In genomic region chr17:17169396-17169795, GRCh38 we compare ENCODE assay signal across 20 cellular contexts. TPM values are rescaled to one million over a fixed set of nuclear protein-coding genes. Genes with fewer than 3 reads are reported as not detected.
DNase-seq lines count a peak whose midpoint lies in the region; ATAC-seq and TF ChIP-seq lines count a peak whose summit lies in the region.
"Had no signal": no experiment of that assay in that cellular context is flagged by ENCODE, and none has a peak within 500 bp of the region (broad histone marks: within the 10 kb centered on the region; RNA-seq: fewer than 3 reads in every experiment).

No MANE protein-coding gene starts in this region.

- intact Hi-C loops in activated CD8-positive, alpha-beta T cell treated with anti-CD3 and anti-CD28 coated beads for 36 hours (cut with micrococcal nuclease): no loop called here
- intact Hi-C loops in CD4-positive, alpha-beta T cell (cut with DNase I, micrococcal nuclease): no loop called here

- no peaks in the 10 kb centered on the region for H3K27me3 ChIP-seq in CD4-positive, alpha-beta T cell (ENCODE audit: control insufficient read depth, insufficient read depth, low read length)

- H3K27ac Mint-ChIP-seq in activated CD8-positive, alpha-beta T cell treated with anti-CD3 and anti-CD28 coated beads, Interleukin-2, amount 10 ng/mL, durations not matched to agents 7 days and 5 days: peak overlapping the region; percentile 49
- no peak overlapping the region for H3K27ac Mint-ChIP-seq in activated CD8-positive, alpha-beta T cell treated with anti-CD3 and anti-CD28 coated beads for 36 hours
- peak overlapping the region; percentile 99 for H3K27ac Mint-ChIP-seq in CD4-positive, alpha-beta T cell
- peak overlapping the region; percentile 80 for H3K27ac Mint-ChIP-seq in T-helper 17 cell
- H3K27ac Mint-ChIP-seq in naive thymus-derived CD8-positive, alpha-beta T cell: peak overlapping the region in 6 of 10 donors; percentile 28 to 52 (median 34)

- H3K27ac ChIP-seq in CD4-positive, alpha-beta T cell (ENCODE audit: low read depth, low read length): no peak overlapping the region

- H3K36me3 Mint-ChIP-seq in activated CD8-positive, alpha-beta T cell treated with anti-CD3 and anti-CD28 coated beads, Interleukin-2, amount 10 ng/mL, durations not matched to agents 7 days and 5 days (ENCODE audit: low read depth): peaks cover 56% of the 10 kb centered on the region
- peaks cover 16% of the 10 kb centered on the region for H3K36me3 Mint-ChIP-seq in activated CD8-positive, alpha-beta T cell treated with anti-CD3 and anti-CD28 coated beads for 36 hours (ENCODE audit: low read depth)
- peaks cover 82% of the 10 kb centered on the region for H3K36me3 Mint-ChIP-seq in CD4-positive, alpha-beta T cell (ENCODE audit: low read depth)
- H3K36me3 Mint-ChIP-seq in T-helper 17 cell (ENCODE audit: low read depth): peaks cover 7% of the 10 kb centered on the region
- H3K36me3 Mint-ChIP-seq in naive thymus-derived CD8-positive, alpha-beta T cell: peaks cover 0 to 64% (median 23%) of the 10 kb centered on the region in 3 donors

- TF ChIP-seq CTCF in activated CD8-positive, alpha-beta T cell treated with anti-CD3 and anti-CD28 coated beads for 36 hours (IDR thresholded peaks at IDR 0.05): no peak
- no peak for TF ChIP-seq CTCF in CD4-positive, alpha-beta T cell (IDR thresholded peaks at IDR 0.05)
- no peak for TF ChIP-seq CTCF in GM10266 (IDR thresholded peaks at IDR 0.05; ENCODE audit: control insufficient read depth, insufficient read depth, low read depth, missing control alignments)

- POLR2A ChIA-PET in activated CD8-positive, alpha-beta T cell treated with anti-CD3 and anti-CD28 coated beads, Interleukin-2, amount 10 ng/mL, durations not matched to agents 7 days and 5 days (lab: Charles Lee): interaction anchor here (1.5 kb wide), 1 partner anchor 8 kb away, joined by 3 read pairs; no protein-coding TSS in a partner anchor
- POLR2A ChIA-PET in activated CD8-positive, alpha-beta T cell treated with anti-CD3 and anti-CD28 coated beads for 36 hours (lab: Charles Lee): no interaction called here
- POLR2A ChIA-PET in CD4-positive, alpha-beta T cell (lab: Charles Lee): interaction anchor here (0.8 to 1.5 kb wide), 2 partner anchors 36 to 41 kb away, joined by 3 to 4 read pairs; no protein-coding TSS in a partner anchor
- POLR2A ChIA-PET in naive thymus-derived CD8-positive, alpha-beta T cell (lab: Charles Lee): interaction anchor here (0.6 to 0.9 kb wide), 2 partner anchors 9 to 242 kb away, joined by 3 to 4 read pairs; no protein-coding TSS in a partner anchor

- CTCF ChIA-PET in activated CD8-positive, alpha-beta T cell treated with anti-CD3 and anti-CD28 coated beads, Interleukin-2, amount 10 ng/mL, durations not matched to agents 7 days and 5 days (lab: Charles Lee): interaction anchor here (0.9 kb wide), 1 partner anchor 13 kb away, joined by 3 read pairs; no protein-coding TSS in a partner anchor
- CTCF ChIA-PET in activated CD8-positive, alpha-beta T cell treated with anti-CD3 and anti-CD28 coated beads for 36 hours (lab: Charles Lee): interaction anchor here (0.9 to 1.2 kb wide), 3 partner anchors 8 to 28 kb away, joined by 3 to 5 read pairs (median 4); no protein-coding TSS in a partner anchor
- CTCF ChIA-PET in CD4-positive, alpha-beta T cell (lab: Charles Lee): no interaction called here

- DNase-seq in activated CD8-positive, alpha-beta T cell treated with anti-CD3 and anti-CD28 coated beads, Interleukin-2, amount 10 ng/mL, durations not matched to agents 7 days and 5 days: no peak
- DNase-seq in activated CD8-positive, alpha-beta T cell treated with anti-CD3 and anti-CD28 coated beads for 36 hours: no peak
- DNase-seq in CD4-positive, alpha-beta T cell: no peak
- DNase-seq in T-helper 17 cell: no peak
- DNase-seq in naive thymus-derived CD8-positive, alpha-beta T cell: no peak
- no peak for DNase-seq in NCI-H1105 (lab: John Stamatoyannopoulos, UW)
- no peak for DNase-seq in GM10266 (ENCODE audit: extremely low spot score)
- DNase-seq in hypothalamus (lab: John Stamatoyannopoulos, UW): no peak
- DNase-seq: 8988T, Caco-2, GOT3, HFFc6, KBM-7, MV-4-11, NCI-H2029, NCI-H526 treated with DMSO at 0.1 percent for 48 hours, RPMI8226, SHP77 had no signal

- H3K4me3 Mint-ChIP-seq in activated CD8-positive, alpha-beta T cell treated with anti-CD3 and anti-CD28 coated beads, Interleukin-2, amount 10 ng/mL, durations not matched to agents 7 days and 5 days: no peak overlapping the region
- no peak overlapping the region for H3K4me3 Mint-ChIP-seq in activated CD8-positive, alpha-beta T cell treated with anti-CD3 and anti-CD28 coated beads for 36 hours
- H3K4me3 Mint-ChIP-seq in CD4-positive, alpha-beta T cell: no peak overlapping the region
- peak overlapping the region; percentile 25 for H3K4me3 Mint-ChIP-seq in T-helper 17 cell
- no peak overlapping the region for H3K4me3 Mint-ChIP-seq in naive thymus-derived CD8-positive, alpha-beta T cell
- H3K4me3 Mint-ChIP-seq: HFFc6 had no signal

- H3K9me3 Mint-ChIP-seq in activated CD8-positive, alpha-beta T cell treated with anti-CD3 and anti-CD28 coated beads, Interleukin-2, amount 10 ng/mL, durations not matched to agents 7 days and 5 days (ENCODE audit: insufficient read depth): no peaks in the 10 kb centered on the region
- H3K9me3 Mint-ChIP-seq in activated CD8-positive, alpha-beta T cell treated with anti-CD3 and anti-CD28 coated beads for 36 hours: no peaks in the 10 kb centered on the region
- no peaks in the 10 kb centered on the region for H3K9me3 Mint-ChIP-seq in CD4-positive, alpha-beta T cell
- H3K9me3 Mint-ChIP-seq in naive thymus-derived CD8-positive, alpha-beta T cell: no peaks in the 10 kb centered on the region
- H3K9me3 Mint-ChIP-seq: HFFc6 had no signal

- no peak for ATAC-seq in activated CD8-positive, alpha-beta T cell treated with anti-CD3 and anti-CD28 coated beads, Interleukin-2, amount 10 ng/mL, durations not matched to agents 7 days and 5 days
- ATAC-seq in activated CD8-positive, alpha-beta T cell treated with anti-CD3 and anti-CD28 coated beads for 36 hours: no peak
- no peak for ATAC-seq in CD4-positive, alpha-beta T cell (ENCODE audit: poor library complexity)
- ATAC-seq in T-helper 17 cell: no peak
- ATAC-seq in naive thymus-derived CD8-positive, alpha-beta T cell: no peak
- ATAC-seq: GM12878 had no signal

- no peaks in the 10 kb centered on the region for H3K9me3 ChIP-seq in CD4-positive, alpha-beta T cell (ENCODE audit: control insufficient read depth, low read length)
- no peaks in the 10 kb centered on the region for H3K9me3 ChIP-seq in T-helper 17 cell (ENCODE audit: control insufficient read depth, low read length, poor library complexity, severe bottlenecking)
- H3K9me3 ChIP-seq: Caco-2, HAP-1 had no signal

- no peaks in the 10 kb centered on the region for H3K27me3 Mint-ChIP-seq in activated CD8-positive, alpha-beta T cell treated with anti-CD3 and anti-CD28 coated beads, Interleukin-2, amount 10 ng/mL, durations not matched to agents 7 days and 5 days (ENCODE audit: low read depth)
- no peaks in the 10 kb centered on the region for H3K27me3 Mint-ChIP-seq in activated CD8-positive, alpha-beta T cell treated with anti-CD3 and anti-CD28 coated beads for 36 hours
- no peaks in the 10 kb centered on the region for H3K27me3 Mint-ChIP-seq in CD4-positive, alpha-beta T cell
- H3K27me3 Mint-ChIP-seq in T-helper 17 cell: no peaks in the 10 kb centered on the region
- no peaks in the 10 kb centered on the region for H3K27me3 Mint-ChIP-seq in naive thymus-derived CD8-positive, alpha-beta T cell

- peaks cover 35% of the 10 kb centered on the region for H3K4me1 Mint-ChIP-seq in activated CD8-positive, alpha-beta T cell treated with anti-CD3 and anti-CD28 coated beads, Interleukin-2, amount 10 ng/mL, durations not matched to agents 7 days and 5 days (ENCODE audit: low read depth)
- H3K4me1 Mint-ChIP-seq in activated CD8-positive, alpha-beta T cell treated with anti-CD3 and anti-CD28 coated beads for 36 hours (ENCODE audit: low read depth): peaks cover 13% of the 10 kb centered on the region
- peaks cover 44% of the 10 kb centered on the region for H3K4me1 Mint-ChIP-seq in CD4-positive, alpha-beta T cell (ENCODE audit: low read depth)
- H3K4me1 Mint-ChIP-seq in T-helper 17 cell: peaks cover 54% of the 10 kb centered on the region
- peaks cover 16 to 49% (median 37%) of the 10 kb centered on the region in 4 donors for H3K4me1 Mint-ChIP-seq in naive thymus-derived CD8-positive, alpha-beta T cell

RNA-seq across cellular contexts. Expression of gene PLD6, which starts 36.7 kb away (rescaled TPM):
- 1 to 10 TPM; 3.8 to 4.2 TPM for total RNA-seq in activated CD8-positive, alpha-beta T cell treated with anti-CD3 and anti-CD28 coated beads, Interleukin-2, amount 10 ng/mL, durations not matched to agents 7 days and 5 days
- total RNA-seq in activated CD8-positive, alpha-beta T cell treated with anti-CD3 and anti-CD28 coated beads for 36 hours: 1 to 10 TPM; 6.1 to 6.2 TPM
- 1 to 10 TPM; 7.1 to 7.5 TPM for total RNA-seq in CD4-positive, alpha-beta T cell
- total RNA-seq in T-helper 17 cell: 10 to 100 TPM; 13.2 to 15.3 TPM
- 10 to 100 TPM; 12.2 to 13.1 TPM for total RNA-seq in naive thymus-derived CD8-positive, alpha-beta T cell
- polyA plus RNA-seq in naive thymus-derived CD8-positive, alpha-beta T cell: 1 to 10 TPM; 6.6 to 9.8 (median 8.2) TPM
